Comparison of ENCODE assay signal across 25 cellular contexts in genomic region chr10:30973737-30974136, GRCh38. TPM values are rescaled to one million over a fixed set of nuclear protein-coding genes. Genes with fewer than 3 reads are reported as not detected.
A peak's percentile ranks its signal among the peaks of the same experiment; 100 is the strongest.
DNase-seq lines count a peak whose midpoint lies in the region; ATAC-seq and TF ChIP-seq lines count a peak whose summit lies in the region.
"Had no signal": no experiment of that assay in that cellular context is flagged by ENCODE, and none has a peak within 500 bp of the region (broad histone marks: within the 10 kb centered on the region; RNA-seq: fewer than 3 reads in every experiment).

No MANE protein-coding gene starts in this region.

- TF ChIP-seq CTCF in right atrium auricular region (IDR thresholded peaks at IDR 0.05) (no peak), psoas muscle (IDR thresholded peaks at IDR 0.05) (no peak)

- DNase-seq in Right ventricle myocardium inferior (ENCODE audit: missing footprints) (no peak), cardiac septum (ENCODE audit: low spot score) (no peak), right atrium auricular region (ENCODE audit: low spot score) (no peak), psoas muscle (peak; percentile 39 to 75), ACHN (no peak)
- DNase-seq in activated CD8-positive, alpha-beta memory T cell treated with anti-CD3 and anti-CD28 coated beads, Interleukin-2, amount 50 U/mL, for 4 hours, result no peak
- DNase-seq: activated CD8-positive, alpha-beta T cell treated with anti-CD3 and anti-CD28 coated beads, Interleukin-2, amount 10 ng/mL, durations not matched to agents 7 days and 5 days; activated naive CD4-positive, alpha-beta T cell treated with Interleukin-2 at 50 U/mL for 16 hours; activated T-cell treated with anti-CD3 and anti-CD28 coated beads, Interleukin-2, amount 50 U/mL, for 4 hours; BE2C; cerebellar nuclear complex; DMS79; HFFc6; KG1; naive B cell; NCI-H1694 treated with DMSO at 0.1 percent for 48 hours; NCI-H748 treated with DMSO at 0.1 percent for 48 hours; spleen; stimulated activated CD4-positive, alpha-beta T cell treated with anti-CD3 and anti-CD28 coated beads, Interleukin-4, amount 100 ng/mL, for 1 hour; stimulated activated naive CD4-positive, alpha-beta T cell; thyroid gland had no signal

- H3K27ac ChIP-seq in right atrium auricular region, result peak overlapping the region; percentile 78 to 87
- peak overlapping the region; percentile 86 for H3K27ac ChIP-seq in psoas muscle
- H3K27ac ChIP-seq: parathyroid adenoma, spleen, thyroid gland had no signal

- in situ Hi-C loops in ACHN (cut with HindIII; ENCODE audit: low pct_ligation_motif_present, low pct_unique_long_range_greater_than_20kb, low sequenced_read_pairs), result no loop called here

- ATAC-seq in Right ventricle myocardium inferior (peak; percentile 26), psoas muscle (peak; percentile 87 to 95 (median 88)), HG03342 (IDR thresholded peaks at IDR 0.05; ENCODE audit: unreplicated experiment) (no peak), HG03135 (IDR thresholded peaks at IDR 0.05; ENCODE audit: unreplicated experiment) (no peak)
- ATAC-seq: activated CD8-positive, alpha-beta T cell treated with anti-CD3 and anti-CD28 coated beads, Interleukin-2, amount 10 ng/mL, durations not matched to agents 7 days and 5 days; activated T-cell treated with anti-CD3 and anti-CD28 coated beads, Interleukin-2, amount 50 U/mL, for 4 hours; GM12878 had no signal

- 25 to 37% (median 29%) methylated on average over 6 of the region's 6 CpGs for WGBS in psoas muscle, 3 donors

- H3K36me3 ChIP-seq in right atrium auricular region (no peaks in the 10 kb centered on the region), psoas muscle (ENCODE audit: insufficient read depth in 1 of 2, low read depth in 1 of 2) (no peaks in the 10 kb centered on the region)
- H3K36me3 ChIP-seq: BE2C, thyroid gland had no signal

- H3K27me3 ChIP-seq in right atrium auricular region (no peaks in the 10 kb centered on the region), psoas muscle (ENCODE audit: insufficient read depth in 3 of 3, low read length in 2 of 3) (no peaks in the 10 kb centered on the region)
- H3K27me3 ChIP-seq: BE2C, spleen, thyroid gland had no signal

- H3K9me3 ChIP-seq in right atrium auricular region, result no peaks in the 10 kb centered on the region
- H3K9me3 ChIP-seq in psoas muscle, result no peaks in the 10 kb centered on the region
- H3K9me3 ChIP-seq: BE2C, spleen, thyroid gland had no signal

- H3K4me3 ChIP-seq in right atrium auricular region (peak overlapping the region; percentile 17 to 32), psoas muscle (peak overlapping the region; percentile 59)
- H3K4me3 ChIP-seq: GM12878, spleen, thyroid gland had no signal

- H3K4me1 ChIP-seq in right atrium auricular region (peaks cover 0 to 46% of the 10 kb centered on the region in 2 donors), psoas muscle (peaks cover 48% of the 10 kb centered on the region)
- H3K4me1 ChIP-seq: BE2C, parathyroid adenoma, spleen had no signal

- intact Hi-C loops in Right ventricle myocardium inferior (cut with DNase I) (loop anchor here (5.0 kb wide), 1 partner anchor 59 kb away; the partner anchor contains the start of gene ZNF438), cardiac septum (cut with DNase I) (loop anchor here (5.0 kb wide), 1 partner anchor 59 kb away; the partner anchor contains the start of gene ZNF438), psoas muscle (cut with DNase I) (loop anchor here (5.0 kb wide), 1 partner anchor 59 kb away; the partner anchor contains the start of gene ZNF438 (in 2 of the 2))

RNA-seq across cellular contexts. Expression of gene ZNF438, which starts 57.9 kb away (rescaled TPM):
- 12.8 TPM for total RNA-seq in Right ventricle myocardium inferior
- 12.5 TPM for total RNA-seq in cardiac septum
- 10 to 100 TPM; 13.4 to 14.5 TPM for total RNA-seq in right atrium auricular region
- 10 to 100 TPM; 12.3 to 27.9 (median 17.2) TPM for total RNA-seq in psoas muscle
- polyA plus RNA-seq in psoas muscle, result 10 to 100 TPM; 17.0 to 26.1 (median 21.3) TPM

Comparison
In these comparisons a context has a peak if more than half of its experiments do, and no peak if none do; other contexts are left out.
1. ATAC-seq: peak in Right ventricle myocardium inferior (single experiment) and psoas muscle (4 of 4); none in HG03342 (single experiment) and HG03135 (single experiment).
2. DNase-seq: peak in psoas muscle (2 of 2); none in Right ventricle myocardium inferior (single experiment), cardiac septum (single experiment), right atrium auricular region (single experiment), activated CD8-positive, alpha-beta memory T cell treated with anti-CD3 and anti-CD28 coated beads, Interleukin-2, amount 50 U/mL, for 4 hours (single experiment) and ACHN (single experiment).